ENCODE assay signal across 9 cellular contexts in the genomic region with DNA sequence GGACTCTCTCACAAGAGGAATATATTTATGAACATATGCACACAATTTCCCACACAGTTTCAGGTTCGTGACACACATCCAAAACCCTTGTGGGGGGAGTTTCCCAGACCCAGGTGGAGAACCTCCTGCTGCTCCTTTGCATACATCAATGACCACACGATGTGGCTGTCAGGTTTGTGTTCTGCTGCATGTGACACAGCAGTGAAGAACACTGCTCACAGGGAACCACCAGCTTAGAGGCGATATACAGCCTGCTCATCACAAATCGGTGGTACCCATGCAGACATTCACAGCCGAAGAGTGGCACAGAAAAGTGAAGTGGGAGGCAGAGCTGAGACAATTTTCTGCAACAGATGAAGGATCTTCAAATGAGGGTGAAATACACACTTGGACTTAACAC.
DNase-seq lines count a peak whose midpoint lies in the region; ATAC-seq and TF ChIP-seq lines count a peak whose summit lies in the region.
"Had no signal": no experiment of that assay in that cellular context is flagged by ENCODE, and none has a peak within 500 bp of the region (broad histone marks: within the 10 kb centered on the region; RNA-seq: fewer than 3 reads in every experiment).

No MANE protein-coding gene starts in this region.

- CTCF ChIA-PET in activated naive CD4-positive, alpha-beta T cell treated with anti-CD3 and anti-CD28 coated beads for 36 hours (lab: Charles Lee): interaction anchor here (0.6 to 1.2 kb wide), 3 partner anchors 83 to 764 kb away, joined by 3 to 8 read pairs (median 3); no protein-coding TSS in a partner anchor
- CTCF ChIA-PET in activated naive CD4-positive, alpha-beta T cell treated with anti-CD3 and anti-CD28 coated beads, Interleukin-2, amount 10 ng/mL, durations not matched to agents 7 days and 5 days (lab: Charles Lee): interaction anchor here (1.3 kb wide), 1 partner anchor 83 kb away, joined by 6 read pairs; no protein-coding TSS in a partner anchor

- no peak overlapping the region for H3K4me3 Mint-ChIP-seq in activated naive CD4-positive, alpha-beta T cell treated with anti-CD3 and anti-CD28 coated beads for 36 hours
- no peak overlapping the region for H3K4me3 Mint-ChIP-seq in activated naive CD4-positive, alpha-beta T cell treated with anti-CD3 and anti-CD28 coated beads, Interleukin-2, amount 10 ng/mL, durations not matched to agents 7 days and 5 days
- H3K4me3 Mint-ChIP-seq in T-helper 1 cell treated with Interleukin-12 subunit alpha and Interleukin-12 subunit beta and Interleukin-4 antibody, amounts not matched to agents 30 μg/mL and 1 μg/mL, for 36 hours: no peak overlapping the region
- no peak overlapping the region for H3K4me3 Mint-ChIP-seq in progenitor cell of endocrine pancreas (ENCODE audit: low read depth)

- H3K27me3 Mint-ChIP-seq in activated naive CD4-positive, alpha-beta T cell treated with anti-CD3 and anti-CD28 coated beads for 36 hours (ENCODE audit: low read depth): no peaks in the 10 kb centered on the region
- H3K27me3 Mint-ChIP-seq in activated naive CD4-positive, alpha-beta T cell treated with anti-CD3 and anti-CD28 coated beads, Interleukin-2, amount 10 ng/mL, durations not matched to agents 7 days and 5 days: no peaks in the 10 kb centered on the region
- H3K27me3 Mint-ChIP-seq in T-helper 1 cell treated with Interleukin-12 subunit alpha and Interleukin-12 subunit beta and Interleukin-4 antibody, amounts not matched to agents 30 μg/mL and 1 μg/mL, for 36 hours (ENCODE audit: low read depth): no peaks in the 10 kb centered on the region
- peaks cover 7% of the 10 kb centered on the region for H3K27me3 Mint-ChIP-seq in progenitor cell of endocrine pancreas

- H3K4me3 ChIP-seq in thyroid gland (replicated peaks in 1 of 3): no peak overlapping the region
- H3K4me3 ChIP-seq: lung had no signal

- peak; percentile 59 for DNase-seq in activated naive CD4-positive, alpha-beta T cell treated with anti-CD3 and anti-CD28 coated beads for 36 hours
- no peak for DNase-seq in activated naive CD4-positive, alpha-beta T cell treated with anti-CD3 and anti-CD28 coated beads, Interleukin-2, amount 10 ng/mL, durations not matched to agents 7 days and 5 days
- DNase-seq in thyroid gland: peak; percentile 44 to 49
- DNase-seq in UCSD-AML1 (lab: John Stamatoyannopoulos, UW; ENCODE audit: unreplicated experiment): no peak
- DNase-seq in NCI-H774 (lab: John Stamatoyannopoulos, UW): no peak
- no peak for DNase-seq in progenitor cell of endocrine pancreas (ENCODE audit: low spot score, unreplicated experiment)

- peaks cover 59 to 68% of the 10 kb centered on the region in 2 donors for H3K4me1 ChIP-seq in thyroid gland

- intact Hi-C loops in activated naive CD4-positive, alpha-beta T cell treated with anti-CD3 and anti-CD28 coated beads for 36 hours (cut with micrococcal nuclease): no loop called here
- intact Hi-C loops in thyroid gland (cut with DNase I): no loop called here

- TF ChIP-seq CTCF in thyroid gland (IDR thresholded peaks at IDR 0.05) (no peak), progenitor cell of endocrine pancreas (IDR thresholded peaks at IDR 0.05; ENCODE audit: unreplicated experiment) (no peak)

- peaks cover 17% of the 10 kb centered on the region for H3K36me3 Mint-ChIP-seq in activated naive CD4-positive, alpha-beta T cell treated with anti-CD3 and anti-CD28 coated beads for 36 hours (ENCODE audit: low read depth)
- H3K36me3 Mint-ChIP-seq in activated naive CD4-positive, alpha-beta T cell treated with anti-CD3 and anti-CD28 coated beads, Interleukin-2, amount 10 ng/mL, durations not matched to agents 7 days and 5 days: peaks cover 8% of the 10 kb centered on the region
- peaks cover 11% of the 10 kb centered on the region for H3K36me3 Mint-ChIP-seq in T-helper 1 cell treated with Interleukin-12 subunit alpha and Interleukin-12 subunit beta and Interleukin-4 antibody, amounts not matched to agents 30 μg/mL and 1 μg/mL, for 36 hours (ENCODE audit: low read depth)
- peaks cover 3% of the 10 kb centered on the region for H3K36me3 Mint-ChIP-seq in progenitor cell of endocrine pancreas (ENCODE audit: insufficient read depth)

- H3K9me3 ChIP-seq in thyroid gland: no peaks in the 10 kb centered on the region

- H3K27ac Mint-ChIP-seq in activated naive CD4-positive, alpha-beta T cell treated with anti-CD3 and anti-CD28 coated beads for 36 hours: no peak overlapping the region
- no peak overlapping the region for H3K27ac Mint-ChIP-seq in activated naive CD4-positive, alpha-beta T cell treated with anti-CD3 and anti-CD28 coated beads, Interleukin-2, amount 10 ng/mL, durations not matched to agents 7 days and 5 days
- peak overlapping the region; percentile 42 for H3K27ac Mint-ChIP-seq in T-helper 1 cell treated with Interleukin-12 subunit alpha and Interleukin-12 subunit beta and Interleukin-4 antibody, amounts not matched to agents 30 μg/mL and 1 μg/mL, for 36 hours
- H3K27ac Mint-ChIP-seq in progenitor cell of endocrine pancreas: no peak overlapping the region

- peaks cover 4% of the 10 kb centered on the region for H3K4me1 Mint-ChIP-seq in activated naive CD4-positive, alpha-beta T cell treated with anti-CD3 and anti-CD28 coated beads for 36 hours (ENCODE audit: low read depth)
- peaks cover 11% of the 10 kb centered on the region for H3K4me1 Mint-ChIP-seq in activated naive CD4-positive, alpha-beta T cell treated with anti-CD3 and anti-CD28 coated beads, Interleukin-2, amount 10 ng/mL, durations not matched to agents 7 days and 5 days
- H3K4me1 Mint-ChIP-seq in T-helper 1 cell treated with Interleukin-12 subunit alpha and Interleukin-12 subunit beta and Interleukin-4 antibody, amounts not matched to agents 30 μg/mL and 1 μg/mL, for 36 hours (ENCODE audit: low read depth): peaks cover 18% of the 10 kb centered on the region
- H3K4me1 Mint-ChIP-seq in progenitor cell of endocrine pancreas (ENCODE audit: low read depth): peaks cover 30% of the 10 kb centered on the region

- H3K36me3 ChIP-seq in thyroid gland: no peaks in the 10 kb centered on the region

- TF ChIP-seq POLR2A in thyroid gland (IDR thresholded peaks at IDR 0.05): peak in 1 of 2 donors; percentile 21

- peak overlapping the region in 2 of 3 donors; percentile 32 to 56 for H3K27ac ChIP-seq in thyroid gland

- peak; percentile 81 for ATAC-seq in HG02840 (IDR thresholded peaks at IDR 0.05; ENCODE audit: low FRiP score, unreplicated experiment)

- H3K27me3 ChIP-seq in thyroid gland: no peaks in the 10 kb centered on the region

- H3K9me3 Mint-ChIP-seq in activated naive CD4-positive, alpha-beta T cell treated with anti-CD3 and anti-CD28 coated beads for 36 hours: no peaks in the 10 kb centered on the region
- no peaks in the 10 kb centered on the region for H3K9me3 Mint-ChIP-seq in activated naive CD4-positive, alpha-beta T cell treated with anti-CD3 and anti-CD28 coated beads, Interleukin-2, amount 10 ng/mL, durations not matched to agents 7 days and 5 days
- no peaks in the 10 kb centered on the region for H3K9me3 Mint-ChIP-seq in T-helper 1 cell treated with Interleukin-12 subunit alpha and Interleukin-12 subunit beta and Interleukin-4 antibody, amounts not matched to agents 30 μg/mL and 1 μg/mL, for 36 hours
- H3K9me3 Mint-ChIP-seq in progenitor cell of endocrine pancreas (ENCODE audit: low read depth): no peaks in the 10 kb centered on the region

- 20 to 51% methylated on average over 5 of the region's 5 CpGs for WGBS in thyroid gland, 2 donors

Comparison
In these comparisons a context has a peak if more than half of its experiments do, and no peak if none do; other contexts are left out.
1. DNase-seq: peak in activated naive CD4-positive, alpha-beta T cell treated with anti-CD3 and anti-CD28 coated beads for 36 hours (single experiment) and thyroid gland (2 of 2); none in activated naive CD4-positive, alpha-beta T cell treated with anti-CD3 and anti-CD28 coated beads, Interleukin-2, amount 10 ng/mL, durations not matched to agents 7 days and 5 days (single experiment), UCSD-AML1 (single experiment), NCI-H774 (single experiment) and progenitor cell of endocrine pancreas (single experiment).